In the genomic region with DNA sequence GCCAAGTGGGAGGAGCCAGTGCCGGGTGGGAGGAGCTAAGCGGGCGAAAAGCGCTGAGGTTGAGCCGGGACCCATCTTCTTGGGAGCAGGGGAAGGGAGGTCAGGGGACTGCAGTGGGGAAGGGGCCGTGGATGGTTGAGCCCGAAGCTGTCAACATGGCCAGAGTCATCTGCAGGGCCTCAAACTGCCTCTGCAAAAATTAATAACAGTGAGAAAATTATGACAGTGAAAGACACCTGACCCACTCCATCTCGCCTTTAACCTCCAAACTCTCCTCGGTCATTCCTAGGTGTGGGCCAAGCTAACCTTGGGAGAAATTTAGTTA, we compare ENCODE assay signal across 1 cellular context.
TF ChIP-seq lines count a peak whose summit lies in the region.

No MANE protein-coding gene starts in this region.

TF ChIP-seq in K562, 482 proteins besides CTCF, POLR2A, EP300 and RAD21:
- TF ChIP-seq ZNF253 (CRISPR knock-in tag; conservative IDR thresholded peaks at IDR 0.05) (no peak), BCL6 (CRISPR knock-in tag; IDR thresholded peaks at IDR 0.05) (no peak), CC2D1A (IDR thresholded peaks at IDR 0.05) (no peak), NRF1 (conservative IDR thresholded peaks at IDR 0.05 in 1 of 2, IDR thresholded peaks at IDR 0.05 in 1 of 2) (0 out of 4 replicates have a peak, but pooled peaks of 1 of the 2 experiments have one; percentile 12)
- TF ChIP-seq, protein P1, sequence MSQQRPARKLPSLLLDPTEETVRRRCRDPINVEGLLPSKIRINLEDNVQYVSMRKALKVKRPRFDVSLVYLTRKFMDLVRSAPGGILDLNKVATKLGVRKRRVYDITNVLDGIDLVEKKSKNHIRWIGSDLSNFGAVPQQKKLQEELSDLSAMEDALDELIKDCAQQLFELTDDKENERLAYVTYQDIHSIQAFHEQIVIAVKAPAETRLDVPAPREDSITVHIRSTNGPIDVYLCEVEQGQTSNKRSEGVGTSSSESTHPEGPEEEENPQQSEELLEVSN (IDR thresholded peaks at IDR 0.05; ENCODE audit: borderline replicate concordance in 1 of 2, extremely low read depth in 1 of 2, insufficient read depth in 1 of 2, insufficient read length in 1 of 2, low read depth in 1 of 2, low read length in 1 of 2, poor library complexity in 1 of 2, severe bottlenecking in 1 of 2) = peak in 1 of 2 experiments; percentile 9
- TF ChIP-seq, protein P2, sequence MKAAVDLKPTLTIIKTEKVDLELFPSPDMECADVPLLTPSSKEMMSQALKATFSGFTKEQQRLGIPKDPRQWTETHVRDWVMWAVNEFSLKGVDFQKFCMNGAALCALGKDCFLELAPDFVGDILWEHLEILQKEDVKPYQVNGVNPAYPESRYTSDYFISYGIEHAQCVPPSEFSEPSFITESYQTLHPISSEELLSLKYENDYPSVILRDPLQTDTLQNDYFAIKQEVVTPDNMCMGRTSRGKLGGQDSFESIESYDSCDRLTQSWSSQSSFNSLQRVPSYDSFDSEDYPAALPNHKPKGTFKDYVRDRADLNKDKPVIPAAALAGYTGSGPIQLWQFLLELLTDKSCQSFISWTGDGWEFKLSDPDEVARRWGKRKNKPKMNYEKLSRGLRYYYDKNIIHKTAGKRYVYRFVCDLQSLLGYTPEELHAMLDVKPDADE (conservative IDR thresholded peaks at IDR 0.05; ENCODE audit: control insufficient read depth, low read depth, low read length) = 0 out of 2 replicates have a peak, but pooled peaks have one; percentile 3
- TF ChIP-seq, protein P3, sequence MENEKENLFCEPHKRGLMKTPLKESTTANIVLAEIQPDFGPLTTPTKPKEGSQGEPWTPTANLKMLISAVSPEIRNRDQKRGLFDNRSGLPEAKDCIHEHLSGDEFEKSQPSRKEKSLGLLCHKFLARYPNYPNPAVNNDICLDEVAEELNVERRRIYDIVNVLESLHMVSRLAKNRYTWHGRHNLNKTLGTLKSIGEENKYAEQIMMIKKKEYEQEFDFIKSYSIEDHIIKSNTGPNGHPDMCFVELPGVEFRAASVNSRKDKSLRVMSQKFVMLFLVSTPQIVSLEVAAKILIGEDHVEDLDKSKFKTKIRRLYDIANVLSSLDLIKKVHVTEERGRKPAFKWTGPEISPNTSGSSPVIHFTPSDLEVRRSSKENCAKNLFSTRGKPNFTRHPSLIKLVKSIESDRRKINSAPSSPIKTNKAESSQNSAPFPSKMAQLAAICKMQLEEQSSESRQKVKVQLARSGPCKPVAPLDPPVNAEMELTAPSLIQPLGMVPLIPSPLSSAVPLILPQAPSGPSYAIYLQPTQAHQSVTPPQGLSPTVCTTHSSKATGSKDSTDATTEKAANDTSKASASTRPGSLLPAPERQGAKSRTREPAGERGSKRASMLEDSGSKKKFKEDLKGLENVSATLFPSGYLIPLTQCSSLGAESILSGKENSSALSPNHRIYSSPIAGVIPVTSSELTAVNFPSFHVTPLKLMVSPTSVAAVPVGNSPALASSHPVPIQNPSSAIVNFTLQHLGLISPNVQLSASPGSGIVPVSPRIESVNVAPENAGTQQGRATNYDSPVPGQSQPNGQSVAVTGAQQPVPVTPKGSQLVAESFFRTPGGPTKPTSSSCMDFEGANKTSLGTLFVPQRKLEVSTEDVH (IDR thresholded peaks at IDR 0.05; ENCODE audit: low read depth, partially characterized antibody) = no peak
- TF ChIP-seq, protein P4, sequence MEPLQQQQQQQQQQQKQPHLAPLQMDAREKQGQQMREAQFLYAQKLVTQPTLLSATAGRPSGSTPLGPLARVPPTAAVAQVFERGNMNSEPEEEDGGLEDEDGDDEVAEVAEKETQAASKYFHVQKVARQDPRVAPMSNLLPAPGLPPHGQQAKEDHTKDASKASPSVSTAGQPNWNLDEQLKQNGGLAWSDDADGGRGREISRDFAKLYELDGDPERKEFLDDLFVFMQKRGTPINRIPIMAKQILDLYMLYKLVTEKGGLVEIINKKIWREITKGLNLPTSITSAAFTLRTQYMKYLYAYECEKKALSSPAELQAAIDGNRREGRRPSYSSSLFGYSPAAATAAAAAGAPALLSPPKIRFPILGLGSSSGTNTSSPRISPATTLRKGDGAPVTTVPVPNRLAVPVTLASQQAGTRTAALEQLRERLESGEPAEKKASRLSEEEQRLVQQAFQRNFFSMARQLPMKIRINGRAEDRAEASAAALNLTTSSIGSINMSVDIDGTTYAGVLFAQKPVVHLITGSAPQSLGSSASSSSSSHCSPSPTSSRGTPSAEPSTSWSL (CRISPR knock-in tag; IDR thresholded peaks at IDR 0.05; ENCODE audit: borderline replicate concordance) = peak; percentile 21; the same call in 1 of the 2 replicates
TF ChIP-seq in K562: peak in this region for 4.
